Comparison of ENCODE assay signal across 2 cellular contexts in the genomic region with DNA sequence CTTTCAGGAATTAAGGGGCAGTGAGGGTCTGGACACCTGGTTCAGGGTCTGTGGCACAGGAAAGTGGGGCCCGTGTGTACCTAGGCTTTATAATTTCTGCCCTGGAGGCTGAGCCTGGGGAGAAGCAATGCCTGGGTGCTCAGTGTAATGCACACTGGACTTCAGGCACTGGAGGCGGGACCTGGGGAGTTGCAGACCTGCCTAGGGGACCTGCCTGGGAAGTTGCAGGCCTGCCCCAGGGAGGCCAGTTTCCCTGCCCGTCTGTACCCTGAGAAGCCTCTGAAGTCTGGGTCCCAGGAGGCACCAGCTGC.
TF ChIP-seq lines count a peak whose summit lies in the region.

No MANE protein-coding gene starts in this region.

TF ChIP-seq in SK-N-SH, 30 proteins besides CTCF, POLR2A, EP300 and RAD21:
- TF ChIP-seq ZBTB33 (IDR thresholded peaks at IDR 0.05; ENCODE audit: borderline replicate concordance, low read depth) (no peak), RCOR1 (IDR thresholded peaks at IDR 0.05; ENCODE audit: low read length) (no peak), SMC3 (IDR thresholded peaks at IDR 0.05; ENCODE audit: low read depth, low read length) (no peak), USF1 (IDR thresholded peaks at IDR 0.05; ENCODE audit: borderline replicate concordance, low read depth) (no peak), RFX5 (IDR thresholded peaks at IDR 0.05; ENCODE audit: low read length) (no peak), JUND (IDR thresholded peaks at IDR 0.05) (no peak), TCF12 (IDR thresholded peaks at IDR 0.05) (no peak), NRF1 (IDR thresholded peaks at IDR 0.05; ENCODE audit: low read depth, low read length) (no peak), FOXM1 (IDR thresholded peaks at IDR 0.05; ENCODE audit: low read depth) (no peak)
- TF ChIP-seq, protein P1, sequence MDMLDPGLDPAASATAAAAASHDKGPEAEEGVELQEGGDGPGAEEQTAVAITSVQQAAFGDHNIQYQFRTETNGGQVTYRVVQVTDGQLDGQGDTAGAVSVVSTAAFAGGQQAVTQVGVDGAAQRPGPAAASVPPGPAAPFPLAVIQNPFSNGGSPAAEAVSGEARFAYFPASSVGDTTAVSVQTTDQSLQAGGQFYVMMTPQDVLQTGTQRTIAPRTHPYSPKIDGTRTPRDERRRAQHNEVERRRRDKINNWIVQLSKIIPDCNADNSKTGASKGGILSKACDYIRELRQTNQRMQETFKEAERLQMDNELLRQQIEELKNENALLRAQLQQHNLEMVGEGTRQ (IDR thresholded peaks at IDR 0.05; ENCODE audit: borderline replicate concordance, low read depth, low read length): no peak
- TF ChIP-seq, protein P2, sequence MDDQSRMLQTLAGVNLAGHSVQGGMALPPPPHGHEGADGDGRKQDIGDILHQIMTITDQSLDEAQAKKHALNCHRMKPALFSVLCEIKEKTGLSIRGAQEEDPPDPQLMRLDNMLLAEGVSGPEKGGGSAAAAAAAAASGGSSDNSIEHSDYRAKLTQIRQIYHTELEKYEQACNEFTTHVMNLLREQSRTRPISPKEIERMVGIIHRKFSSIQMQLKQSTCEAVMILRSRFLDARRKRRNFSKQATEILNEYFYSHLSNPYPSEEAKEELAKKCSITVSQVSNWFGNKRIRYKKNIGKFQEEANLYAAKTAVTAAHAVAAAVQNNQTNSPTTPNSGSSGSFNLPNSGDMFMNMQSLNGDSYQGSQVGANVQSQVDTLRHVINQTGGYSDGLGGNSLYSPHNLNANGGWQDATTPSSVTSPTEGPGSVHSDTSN (IDR thresholded peaks at IDR 0.05): no peak

TF ChIP-seq in SK-N-SH treated with all-trans-retinoic acid at 6 μM for 48 hours, 23 proteins besides CTCF, POLR2A, EP300 and RAD21 (continued from another document):
- TF ChIP-seq ESRRG (CRISPR knock-in tag; IDR thresholded peaks at IDR 0.05) (no peak), TSHZ2 (CRISPR knock-in tag; IDR thresholded peaks at IDR 0.05) (no peak), CSDC2 (CRISPR knock-in tag; IDR thresholded peaks at IDR 0.05) (no peak), ISL1 (CRISPR knock-in tag; IDR thresholded peaks at IDR 0.05) (no peak), TOX (CRISPR knock-in tag; IDR thresholded peaks at IDR 0.05; ENCODE audit: borderline replicate concordance) (no peak), PPARA (CRISPR knock-in tag; IDR thresholded peaks at IDR 0.05; ENCODE audit: borderline replicate concordance) (no peak), ZFP3 (CRISPR knock-in tag; IDR thresholded peaks at IDR 0.05) (no peak), ZNF70 (CRISPR knock-in tag; IDR thresholded peaks at IDR 0.05) (no peak), BACH2 (CRISPR knock-in tag; IDR thresholded peaks at IDR 0.05; ENCODE audit: borderline replicate concordance) (no peak), SNAI2 (CRISPR knock-in tag; IDR thresholded peaks at IDR 0.05) (no peak), ARNTL (CRISPR knock-in tag; IDR thresholded peaks at IDR 0.05; ENCODE audit: borderline replicate concordance, low read depth) (no peak), ZFP30 (CRISPR knock-in tag; IDR thresholded peaks at IDR 0.05) (no peak), RARB (CRISPR knock-in tag; IDR thresholded peaks at IDR 0.05) (no peak), ZNF565 (CRISPR knock-in tag; conservative IDR thresholded peaks at IDR 0.05; ENCODE audit: low read depth) (no peak)
- TF ChIP-seq, protein P3, sequence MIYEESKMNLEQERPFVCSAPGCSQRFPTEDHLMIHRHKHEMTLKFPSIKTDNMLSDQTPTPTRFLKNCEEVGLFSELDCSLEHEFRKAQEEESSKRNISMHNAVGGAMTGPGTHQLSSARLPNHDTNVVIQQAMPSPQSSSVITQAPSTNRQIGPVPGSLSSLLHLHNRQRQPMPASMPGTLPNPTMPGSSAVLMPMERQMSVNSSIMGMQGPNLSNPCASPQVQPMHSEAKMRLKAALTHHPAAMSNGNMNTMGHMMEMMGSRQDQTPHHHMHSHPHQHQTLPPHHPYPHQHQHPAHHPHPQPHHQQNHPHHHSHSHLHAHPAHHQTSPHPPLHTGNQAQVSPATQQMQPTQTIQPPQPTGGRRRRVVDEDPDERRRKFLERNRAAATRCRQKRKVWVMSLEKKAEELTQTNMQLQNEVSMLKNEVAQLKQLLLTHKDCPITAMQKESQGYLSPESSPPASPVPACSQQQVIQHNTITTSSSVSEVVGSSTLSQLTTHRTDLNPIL (CRISPR knock-in tag; IDR thresholded peaks at IDR 0.05; ENCODE audit: low read depth): no peak
- TF ChIP-seq, protein P4, sequence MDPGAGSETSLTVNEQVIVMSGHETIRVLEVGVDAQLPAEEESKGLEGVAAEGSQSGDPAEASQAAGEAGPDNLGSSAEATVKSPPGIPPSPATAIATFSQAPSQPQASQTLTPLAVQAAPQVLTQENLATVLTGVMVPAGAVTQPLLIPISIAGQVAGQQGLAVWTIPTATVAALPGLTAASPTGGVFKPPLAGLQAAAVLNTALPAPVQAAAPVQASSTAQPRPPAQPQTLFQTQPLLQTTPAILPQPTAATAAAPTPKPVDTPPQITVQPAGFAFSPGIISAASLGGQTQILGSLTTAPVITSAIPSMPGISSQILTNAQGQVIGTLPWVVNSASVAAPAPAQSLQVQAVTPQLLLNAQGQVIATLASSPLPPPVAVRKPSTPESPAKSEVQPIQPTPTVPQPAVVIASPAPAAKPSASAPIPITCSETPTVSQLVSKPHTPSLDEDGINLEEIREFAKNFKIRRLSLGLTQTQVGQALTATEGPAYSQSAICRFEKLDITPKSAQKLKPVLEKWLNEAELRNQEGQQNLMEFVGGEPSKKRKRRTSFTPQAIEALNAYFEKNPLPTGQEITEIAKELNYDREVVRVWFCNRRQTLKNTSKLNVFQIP (CRISPR knock-in tag; IDR thresholded peaks at IDR 0.05; ENCODE audit: borderline replicate concordance, low read depth): no peak
TF ChIP-seq in SK-N-SH treated with all-trans-retinoic acid at 6 μM for 48 hours: peak in this region for 0.
